In genomic region chr12:8692573-8692972, GRCh38 we compare ENCODE assay signal across 11 cellular contexts. TPM values are rescaled to one million over a fixed set of nuclear protein-coding genes. Genes with fewer than 3 reads are reported as not detected.
DNase-seq lines count a peak whose midpoint lies in the region; ATAC-seq, FAIRE-seq and TF ChIP-seq lines count a peak whose summit lies in the region.
"Had no signal": no experiment of that assay in that cellular context is flagged by ENCODE, and none has a peak within 500 bp of the region (broad histone marks: within the 10 kb centered on the region; RNA-seq: fewer than 3 reads in every experiment).

No MANE protein-coding gene starts in this region.

- TF ChIP-seq CTCF in hepatocyte (IDR thresholded peaks at IDR 0.05; ENCODE audit: poor library complexity) (no peak), gastrocnemius medialis (IDR thresholded peaks at IDR 0.05 in 4 of 5, conservative IDR thresholded peaks at IDR 0.05 in 1 of 5) (no peak)

- no peaks in the 10 kb centered on the region for H3K9me2 ChIP-seq in hepatocyte (replicated peaks; ENCODE audit: insufficient read depth)

- H3K27ac ChIP-seq in hepatocyte (peak overlapping the region; percentile 87), gastrocnemius medialis (peak overlapping the region in 3 of 4 donors; percentile 49 to 67 (median 59))
- H3K27ac ChIP-seq: PC-9 had no signal

- H3K4me3 ChIP-seq in hepatocyte, result no peak overlapping the region
- H3K4me3 ChIP-seq in gastrocnemius medialis, result no peak overlapping the region
- H3K4me3 ChIP-seq: PC-9 had no signal

- H3K27me3 ChIP-seq in hepatocyte, result no peaks in the 10 kb centered on the region
- H3K27me3 ChIP-seq in gastrocnemius medialis, result no peaks in the 10 kb centered on the region

- TF ChIP-seq POLR2A in gastrocnemius medialis (IDR thresholded peaks at IDR 0.05), result no peak

- intact Hi-C loops in gastrocnemius medialis (cut with DNase I; ENCODE audit: low total_unique reads), result no loop called here

- H3K4me3 Mint-ChIP-seq in stimulated activated naive CD8-positive, alpha-beta T cell treated with anti-CD3 and anti-CD28 coated beads, Interleukin-15, amount 100 ng/mL, for 72 hours, result no peak overlapping the region

- no peaks in the 10 kb centered on the region for H3K27me3 Mint-ChIP-seq in stimulated activated naive CD8-positive, alpha-beta T cell treated with anti-CD3 and anti-CD28 coated beads, Interleukin-15, amount 100 ng/mL, for 72 hours

- in situ Hi-C loops in gastrocnemius medialis (cut with MboI; ENCODE audit: low sequenced_read_pairs in 4 of 4), result loop anchor here in 3 of 4 donors (25.0 kb wide), 2 partner anchors 345 to 370 kb away; no protein-coding TSS in a partner anchor

- H4K20me1 ChIP-seq in hepatocyte (ENCODE audit: insufficient read depth, poor library complexity, severe bottlenecking), result no peaks in the 10 kb centered on the region

- H3K9me3 ChIP-seq in hepatocyte (ENCODE audit: low read depth) (no peaks in the 10 kb centered on the region), gastrocnemius medialis (no peaks in the 10 kb centered on the region)

- peak; percentile 78 for FAIRE-seq in TTC549 (lab: Jason Lieb, UNC)
- FAIRE-seq: A204.1 had no signal

- no peaks in the 10 kb centered on the region for H3K79me2 ChIP-seq in hepatocyte

- no peaks in the 10 kb centered on the region for H3K36me3 ChIP-seq in hepatocyte (replicated peaks; ENCODE audit: insufficient read depth, low read depth)
- no peaks in the 10 kb centered on the region for H3K36me3 ChIP-seq in gastrocnemius medialis

- no peak overlapping the region for H3K27ac Mint-ChIP-seq in stimulated activated naive CD8-positive, alpha-beta T cell treated with anti-CD3 and anti-CD28 coated beads, Interleukin-15, amount 100 ng/mL, for 72 hours

- H3K4me1 ChIP-seq in hepatocyte (ENCODE audit: insufficient read depth) (peaks cover 27% of the 10 kb centered on the region), gastrocnemius medialis (peaks cover 16 to 27% of the 10 kb centered on the region in 2 donors)

- peak; percentile 31 to 79 for DNase-seq in NCI-H2081 (lab: John Stamatoyannopoulos, UW)
- DNase-seq in NCI-H2081 treated with DMSO at 0.1 percent for 48 hours (lab: John Stamatoyannopoulos, UW), result no peak
- DNase-seq in hepatocyte (ENCODE audit: low spot score), result peak; percentile 78
- no peak for DNase-seq in gastrocnemius medialis
- DNase-seq in stimulated activated naive CD8-positive, alpha-beta T cell treated with anti-CD3 and anti-CD28 coated beads, Interleukin-15, amount 100 ng/mL, for 72 hours, result no peak

- H3K4me2 ChIP-seq in hepatocyte, result peak overlapping the region; percentile 48
- H3K4me2 ChIP-seq: PC-9 had no signal

- no peaks in the 10 kb centered on the region for H3K9me3 Mint-ChIP-seq in stimulated activated naive CD8-positive, alpha-beta T cell treated with anti-CD3 and anti-CD28 coated beads, Interleukin-15, amount 100 ng/mL, for 72 hours

- peak overlapping the region; percentile 32 for H2AFZ ChIP-seq in hepatocyte
- H2AFZ ChIP-seq: PC-9 had no signal

- peaks cover 20% of the 10 kb centered on the region for H3K4me1 Mint-ChIP-seq in stimulated activated naive CD8-positive, alpha-beta T cell treated with anti-CD3 and anti-CD28 coated beads, Interleukin-15, amount 100 ng/mL, for 72 hours

- ATAC-seq in gastrocnemius medialis (no peak), HG03457 (IDR thresholded peaks at IDR 0.05; ENCODE audit: unreplicated experiment) (no peak), GM21825 (IDR thresholded peaks at IDR 0.05; ENCODE audit: unreplicated experiment) (no peak)
- no peak for ATAC-seq in stimulated activated naive CD8-positive, alpha-beta T cell treated with anti-CD3 and anti-CD28 coated beads, Interleukin-15, amount 100 ng/mL, for 72 hours

- WGBS in hepatocyte (ENCODE audit: low lambda C conversion rate, missing lambda C conversion rate), result 8% methylated on average over 5 of the region's 5 CpGs

RNA-seq across cellular contexts. Expression of gene RIMKLB, which starts 5.2 kb away (rescaled TPM):
- total RNA-seq in hepatocyte, result 28.9 and 37.3 TPM in 2 replicates
- 20.7 and 25.7 TPM in 2 replicates for polyA plus RNA-seq in hepatocyte
- total RNA-seq in gastrocnemius medialis, result 10 to 100 TPM in 3 of 4 donors, 1 to 10 TPM in 1; 6.9 to 13.7 (median 11.5) TPM

RNA-seq across cellular contexts. Expression of gene MFAP5, which starts 29.9 kb away (rescaled TPM):
- total RNA-seq in hepatocyte (1.7 and 1.9 TPM in 2 replicates), gastrocnemius medialis (10 to 100 TPM; 31.1 to 78.2 (median 52.0) TPM)
- 0.15 and 1.0 TPM in 2 replicates for polyA plus RNA-seq in hepatocyte
- total RNA-seq: mononuclear cell had no signal

Comparison
In these comparisons a context has a peak if more than half of its experiments do, and no peak if none do; other contexts are left out.
1. DNase-seq: peak in NCI-H2081 (2 of 2) and hepatocyte (single experiment); none in NCI-H2081 treated with DMSO at 0.1 percent for 48 hours (single experiment), gastrocnemius medialis (0 of 2) and stimulated activated naive CD8-positive, alpha-beta T cell treated with anti-CD3 and anti-CD28 coated beads, Interleukin-15, amount 100 ng/mL, for 72 hours (0 of 2).
2. RNA of gene MFAP5, which starts 29.9 kb away (total RNA-seq): 31.1 to 78.2 TPM in gastrocnemius medialis; 1.7 to 1.9 TPM in hepatocyte; every median in the first group is over 10 times any median in the second.